In the genomic region with DNA sequence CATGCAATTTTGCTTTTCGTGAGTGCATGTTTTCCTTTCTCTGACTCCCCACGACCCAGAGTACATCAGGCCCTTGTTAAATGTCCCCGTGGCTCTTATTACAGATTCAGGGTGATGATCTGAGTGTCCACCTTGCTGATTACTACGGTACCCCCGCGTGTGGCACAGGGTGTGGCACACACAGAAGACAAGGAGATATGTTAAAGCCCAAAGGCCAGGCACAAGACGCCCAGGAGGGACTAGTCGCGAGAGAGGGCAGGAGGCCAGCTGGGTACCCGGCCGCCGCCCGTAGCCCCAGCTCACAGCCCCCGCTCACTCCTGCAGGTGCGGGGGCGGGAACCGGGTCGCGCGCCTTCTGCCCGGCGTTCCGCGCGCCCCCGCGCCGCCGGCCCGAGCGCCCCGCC, we compare ENCODE assay signal across 8 cellular contexts. TPM values are rescaled to one million over a fixed set of nuclear protein-coding genes. Genes with fewer than 3 reads are reported as not detected.
A peak's percentile ranks its signal among the peaks of the same experiment; 100 is the strongest.
DNase-seq lines count a peak whose midpoint lies in the region; ATAC-seq and TF ChIP-seq lines count a peak whose summit lies in the region.

No MANE protein-coding gene starts in this region.

- H3K27me3 ChIP-seq in KMS-11 (ENCODE audit: insufficient read depth, low read depth) (no peaks in the 10 kb centered on the region), neural progenitor cell (peaks cover 19% of the 10 kb centered on the region)

- peaks cover 39% of the 10 kb centered on the region for H3K4me1 Mint-ChIP-seq in dendritic cell treated with granulocyte-macrophage colony-stimulating factor and Interleukin-4, amounts not matched to agents 40 ng/mL and 50 ng/mL, for 4 days (ENCODE audit: low read depth)
- H3K4me1 Mint-ChIP-seq in neural progenitor cell: peaks cover 22% of the 10 kb centered on the region

- H4K20me1 ChIP-seq in KMS-11 (ENCODE audit: insufficient read depth) (no peaks in the 10 kb centered on the region), neural progenitor cell (ENCODE audit: low read depth) (no peaks in the 10 kb centered on the region)

- no peak for TF ChIP-seq CTCF in GM12864 (IDR thresholded peaks at IDR 0.05; ENCODE audit: low read depth, low read length, missing control alignments)
- TF ChIP-seq CTCF in KMS-11 (conservative IDR thresholded peaks at IDR 0.05; ENCODE audit: low read depth, low read length): no peak
- TF ChIP-seq CTCF in neural progenitor cell (IDR thresholded peaks at IDR 0.05): no peak

- H3K36me3 ChIP-seq in KMS-11 (ENCODE audit: insufficient read depth) (no peaks in the 10 kb centered on the region), neural progenitor cell (no peaks in the 10 kb centered on the region)

- H3K79me2 ChIP-seq in KMS-11 (ENCODE audit: insufficient read depth, low read depth): no peaks in the 10 kb centered on the region
- peaks cover 14% of the 10 kb centered on the region for H3K79me2 ChIP-seq in neural progenitor cell (ENCODE audit: low read depth)

- H3K4me3 ChIP-seq in GM12864 (ENCODE audit: low read depth, low read length): peak overlapping the region; percentile 53
- H3K4me3 ChIP-seq in KMS-11 (IDR thresholded peaks at IDR 0.05; ENCODE audit: insufficient read depth, low read depth, low read length): no peak overlapping the region
- peak overlapping the region; percentile 98 for H3K4me3 ChIP-seq in neural progenitor cell

- H3K4me3 Mint-ChIP-seq in dendritic cell treated with granulocyte-macrophage colony-stimulating factor and Interleukin-4, amounts not matched to agents 40 ng/mL and 50 ng/mL, for 4 days: peak overlapping the region; percentile 79
- H3K4me3 Mint-ChIP-seq in neural progenitor cell: peak overlapping the region; percentile 95

- H3K9ac ChIP-seq in KMS-11: peak overlapping the region; percentile 88; the same call in 1 of the 2 replicates
- no peak overlapping the region for H3K9ac ChIP-seq in neural progenitor cell

- peak overlapping the region; percentile 85 for H3K27ac Mint-ChIP-seq in dendritic cell treated with granulocyte-macrophage colony-stimulating factor and Interleukin-4, amounts not matched to agents 40 ng/mL and 50 ng/mL, for 4 days
- H3K27ac Mint-ChIP-seq in neural progenitor cell: peak overlapping the region; percentile 97

- H3K9me3 ChIP-seq in neural progenitor cell (ENCODE audit: low read depth): no peaks in the 10 kb centered on the region

- peaks cover 11% of the 10 kb centered on the region for H3K36me3 Mint-ChIP-seq in dendritic cell treated with granulocyte-macrophage colony-stimulating factor and Interleukin-4, amounts not matched to agents 40 ng/mL and 50 ng/mL, for 4 days (ENCODE audit: low read depth)
- H3K36me3 Mint-ChIP-seq in neural progenitor cell: peaks cover 9% of the 10 kb centered on the region

- H2AFZ ChIP-seq in KMS-11 (ENCODE audit: low read depth) (peak overlapping the region; percentile 97), neural progenitor cell (replicated peaks) (peak overlapping the region; percentile 94)

- ATAC-seq in HG02885 (IDR thresholded peaks at IDR 0.05; ENCODE audit: poor library complexity, unreplicated experiment): no peak

- peak overlapping the region; percentile 90 for H3K4me2 ChIP-seq in KMS-11
- peak overlapping the region; percentile 83 for H3K4me2 ChIP-seq in neural progenitor cell

- no peaks in the 10 kb centered on the region for H3K27me3 Mint-ChIP-seq in dendritic cell treated with granulocyte-macrophage colony-stimulating factor and Interleukin-4, amounts not matched to agents 40 ng/mL and 50 ng/mL, for 4 days
- H3K27me3 Mint-ChIP-seq in neural progenitor cell (ENCODE audit: insufficient read depth, low read depth): peaks cover 9% of the 10 kb centered on the region

- H3K9me3 Mint-ChIP-seq in dendritic cell treated with granulocyte-macrophage colony-stimulating factor and Interleukin-4, amounts not matched to agents 40 ng/mL and 50 ng/mL, for 4 days: no peaks in the 10 kb centered on the region
- H3K9me3 Mint-ChIP-seq in neural progenitor cell: peaks cover 6% of the 10 kb centered on the region

- intact Hi-C loops in dendritic cell treated with granulocyte-macrophage colony-stimulating factor and Interleukin-4, amounts not matched to agents 40 ng/mL and 50 ng/mL, for 4 days (cut with micrococcal nuclease): loop anchor here (2.0 to 10.0 kb wide), 2 partner anchors 157 to 253 kb away; a partner anchor contains a TSS

- H3K4me1 ChIP-seq in KMS-11 (ENCODE audit: low read depth, poor library complexity, severe bottlenecking) (peaks cover 49% of the 10 kb centered on the region), neural progenitor cell (no peaks in the 10 kb centered on the region)

- DNase-seq in GM12864 (ENCODE audit: low read depth) (no peak), neural progenitor cell (ENCODE audit: low spot score) (no peak), GM03348 (ENCODE audit: low spot score) (no peak), Kasumi-1 (lab: John Stamatoyannopoulos, UW) (no peak)
- no peak for DNase-seq in activated CD4-positive, CD25-positive, alpha-beta regulatory T cell (lab: John Stamatoyannopoulos, UW)

- H3K27ac ChIP-seq in KMS-11 (no peak overlapping the region), neural progenitor cell (no peak overlapping the region)

- peaks cover 10% of the 10 kb centered on the region for H3F3A ChIP-seq in neural progenitor cell (ENCODE audit: low read depth)

RNA-seq across cellular contexts. Expression of a gene that starts 0.3 kb away (rescaled TPM):
- 17.3 and 25.6 TPM in 2 replicates for total RNA-seq in neural progenitor cell (ENCODE audit: low replicate concordance)
